ENCODE assay signal across 8 cellular contexts in the genomic region with DNA sequence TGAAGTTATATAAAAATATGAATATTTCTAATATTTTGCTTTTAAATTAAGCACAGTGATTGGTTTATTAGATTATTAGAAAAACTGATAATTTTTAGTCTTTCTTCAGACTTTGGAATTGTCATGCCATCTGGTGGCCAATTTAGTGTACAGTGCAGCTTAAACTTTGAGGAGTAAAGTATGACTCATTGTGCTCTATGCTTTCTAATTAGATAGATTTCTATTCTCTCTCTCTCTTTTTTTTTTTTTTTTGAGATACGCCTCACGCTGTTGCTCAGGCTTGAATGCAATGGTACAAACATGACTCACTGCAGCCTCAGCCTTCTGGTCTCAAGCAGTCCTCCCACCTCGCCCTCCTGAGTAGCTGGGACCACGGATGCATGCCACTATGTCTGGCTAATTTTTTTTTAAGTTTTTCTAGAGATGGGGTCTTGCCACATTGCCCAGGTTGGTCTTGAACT. TPM values are rescaled to one million over a fixed set of nuclear protein-coding genes. Genes with fewer than 3 reads are reported as not detected.
DNase-seq lines count a peak whose midpoint lies in the region; TF ChIP-seq lines count a peak whose summit lies in the region.

No MANE protein-coding gene starts in this region.

- no peaks in the 10 kb centered on the region for H3K27me3 Mint-ChIP-seq in activated CD4-positive, alpha-beta T cell treated with anti-CD3 and anti-CD28 coated beads, Interleukin-2, amount 10 ng/mL, durations not matched to agents 7 days and 5 days
- no peaks in the 10 kb centered on the region for H3K27me3 Mint-ChIP-seq in nephron progenitor cell (ENCODE audit: low read depth, poor library complexity)

- peaks cover 6% of the 10 kb centered on the region for H3K36me3 Mint-ChIP-seq in activated CD4-positive, alpha-beta T cell treated with anti-CD3 and anti-CD28 coated beads, Interleukin-2, amount 10 ng/mL, durations not matched to agents 7 days and 5 days (ENCODE audit: low read depth)
- peaks cover 21% of the 10 kb centered on the region for H3K36me3 Mint-ChIP-seq in nephron progenitor cell (ENCODE audit: low read depth)

- H3K4me3 ChIP-seq in MM.1S (ENCODE audit: low read length) (no peak overlapping the region), epithelial cell of proximal tubule (ENCODE audit: low read depth, low read length) (no peak overlapping the region)

- H3K9ac ChIP-seq in MM.1S (ENCODE audit: low read length) = no peak overlapping the region

- H3K36me3 ChIP-seq in MM.1S (replicated peaks; ENCODE audit: insufficient read depth, low read length) = 0 out of 2 replicates have a peak, but pooled peaks cover 3% of the 10 kb centered on the region

- DNase-seq in activated gamma-delta T cell treated with Interleukin-2 at 50 U/mL for 16 hours (peak; percentile 5), activated gamma-delta T cell (lab: John Stamatoyannopoulos, UW) (no peak), MM.1S (peak; percentile 42), epithelial cell of proximal tubule (ENCODE audit: low read depth) (peak; percentile 73), nephron progenitor cell (no peak), ureter (ENCODE audit: low spot score) (peak; percentile 41), GM19238 (ENCODE audit: insufficient read length, low spot score) (no peak)
- peak; percentile 46 for DNase-seq in activated CD4-positive, alpha-beta T cell treated with anti-CD3 and anti-CD28 coated beads, Interleukin-2, amount 10 ng/mL, durations not matched to agents 7 days and 5 days

- H3F3A ChIP-seq in MM.1S (ENCODE audit: insufficient read depth, low read length) = peaks cover 12% of the 10 kb centered on the region

- H3K4me3 Mint-ChIP-seq in activated CD4-positive, alpha-beta T cell treated with anti-CD3 and anti-CD28 coated beads, Interleukin-2, amount 10 ng/mL, durations not matched to agents 7 days and 5 days = no peak overlapping the region
- H3K4me3 Mint-ChIP-seq in nephron progenitor cell = no peak overlapping the region

- H3K4me2 ChIP-seq in MM.1S (ENCODE audit: low read depth, low read length) = no peak overlapping the region

- H3K4me1 Mint-ChIP-seq in activated CD4-positive, alpha-beta T cell treated with anti-CD3 and anti-CD28 coated beads, Interleukin-2, amount 10 ng/mL, durations not matched to agents 7 days and 5 days = peaks cover 3% of the 10 kb centered on the region
- H3K4me1 Mint-ChIP-seq in nephron progenitor cell = no peaks in the 10 kb centered on the region

- no peaks in the 10 kb centered on the region for H3K9me3 Mint-ChIP-seq in activated CD4-positive, alpha-beta T cell treated with anti-CD3 and anti-CD28 coated beads, Interleukin-2, amount 10 ng/mL, durations not matched to agents 7 days and 5 days
- H3K9me3 Mint-ChIP-seq in nephron progenitor cell = no peaks in the 10 kb centered on the region

- peak; percentile 54 for TF ChIP-seq CTCF in MM.1S (IDR thresholded peaks at IDR 0.05; ENCODE audit: low read length)
- peak; percentile 74 for TF ChIP-seq CTCF in epithelial cell of proximal tubule (conservative IDR thresholded peaks at IDR 0.05; ENCODE audit: low read depth, low read length)
- TF ChIP-seq CTCF in nephron progenitor cell (IDR thresholded peaks at IDR 0.05) = peak; percentile 54

- H3K27me3 ChIP-seq in MM.1S (replicated peaks; ENCODE audit: insufficient read depth, low read length) = no peaks in the 10 kb centered on the region

- POLR2A ChIA-PET in activated CD4-positive, alpha-beta T cell treated with anti-CD3 and anti-CD28 coated beads, Interleukin-2, amount 10 ng/mL, durations not matched to agents 7 days and 5 days (lab: Charles Lee) = interaction anchor here (0.6 to 0.7 kb wide), 3 partner anchors 90 to 239 kb away, joined by 3 to 5 read pairs (median 4); no protein-coding TSS in a partner anchor

- no peaks in the 10 kb centered on the region for H4K20me1 ChIP-seq in MM.1S (ENCODE audit: insufficient read depth, low read length)

- H3K9me3 ChIP-seq in MM.1S (replicated peaks; ENCODE audit: insufficient read depth, low read length) = no peaks in the 10 kb centered on the region

- H3K27ac ChIP-seq in MM.1S (ENCODE audit: low read length) = no peak overlapping the region

- no peak overlapping the region for H3K27ac Mint-ChIP-seq in activated CD4-positive, alpha-beta T cell treated with anti-CD3 and anti-CD28 coated beads, Interleukin-2, amount 10 ng/mL, durations not matched to agents 7 days and 5 days
- H3K27ac Mint-ChIP-seq in nephron progenitor cell = no peak overlapping the region

- peaks cover 11% of the 10 kb centered on the region for H3K4me1 ChIP-seq in MM.1S (ENCODE audit: low read length)

- CTCF ChIA-PET in activated CD4-positive, alpha-beta T cell treated with anti-CD3 and anti-CD28 coated beads, Interleukin-2, amount 10 ng/mL, durations not matched to agents 7 days and 5 days (lab: Charles Lee) = interaction anchor here (0.6 to 1.5 kb wide), 7 partner anchors 10 to 363 kb away, joined by 3 to 7 read pairs (median 4); no protein-coding TSS in a partner anchor

- H2AFZ ChIP-seq in MM.1S (ENCODE audit: low read length) = no peak overlapping the region

- no peaks in the 10 kb centered on the region for H3K9me2 ChIP-seq in MM.1S (replicated peaks; ENCODE audit: insufficient read depth, low read length)

- no peaks in the 10 kb centered on the region for H3K79me2 ChIP-seq in MM.1S (ENCODE audit: low read length)

RNA-seq across cellular contexts. Expression of gene GPR21, which starts 42.1 kb away (rescaled TPM):
- total RNA-seq in activated CD4-positive, alpha-beta T cell treated with anti-CD3 and anti-CD28 coated beads, Interleukin-2, amount 10 ng/mL, durations not matched to agents 7 days and 5 days = 1 to 10 TPM in 1 of 2 experiments, under 1 TPM in 1; 0.94 to 1.3 TPM
- total RNA-seq in epithelial cell of proximal tubule (not detected in 2 replicates), ureter (7.8 TPM)

RNA-seq across cellular contexts. Expression of gene RABGAP1, which starts 50.6 kb away (rescaled TPM):
- 10 to 100 TPM; 28.4 to 32.9 TPM for total RNA-seq in activated CD4-positive, alpha-beta T cell treated with anti-CD3 and anti-CD28 coated beads, Interleukin-2, amount 10 ng/mL, durations not matched to agents 7 days and 5 days
- 10.6 and 13.1 TPM in 2 replicates for total RNA-seq in epithelial cell of proximal tubule
- total RNA-seq in ureter = 96.4 TPM

Comparison
In these comparisons a context has a peak if more than half of its experiments do, and no peak if none do; other contexts are left out.
1. DNase-seq: peak in activated gamma-delta T cell treated with Interleukin-2 at 50 U/mL for 16 hours (single experiment), MM.1S (single experiment), activated CD4-positive, alpha-beta T cell treated with anti-CD3 and anti-CD28 coated beads, Interleukin-2, amount 10 ng/mL, durations not matched to agents 7 days and 5 days (single experiment), epithelial cell of proximal tubule (single experiment) and ureter (single experiment); none in activated gamma-delta T cell (single experiment), nephron progenitor cell (single experiment) and GM19238 (single experiment).
2. Peak in every context shown above with its lines, with median percentiles within 50 percentile points of each other: CTCF ChIP-seq.